In genomic region chr3:109973733-109974132, GRCh38 we compare ENCODE assay signal across 24 cellular contexts.
DNase-seq lines count a peak whose midpoint lies in the region; ATAC-seq, FAIRE-seq and TF ChIP-seq lines count a peak whose summit lies in the region.
"Had no signal": no experiment of that assay in that cellular context is flagged by ENCODE, and none has a peak within 500 bp of the region (broad histone marks: within the 10 kb centered on the region; RNA-seq: fewer than 3 reads in every experiment).

No MANE protein-coding gene starts in this region.

- H3K4me2 ChIP-seq in HepG2 (ENCODE audit: low read depth, low read length): no peak overlapping the region
- H3K4me2 ChIP-seq: BLaER1 treated with 17β-estradiol and CSF1 and Interleukin-3, amounts not matched to agents 10 nM and 100 nM had no signal

- 31% methylated on average over 4 of the region's 4 CpGs for WGBS in liver
- WGBS in HepG2 (ENCODE audit: low lambda C conversion rate): under 1% methylated on average over 4 of the region's 4 CpGs

- intact Hi-C loops in HepG2 (cut with micrococcal nuclease; ENCODE audit: unreplicated experiment): no loop called here

- POLR2A ChIA-PET in HepG2 (lab: Yijun Ruan, JAX): no interaction called here

- TF ChIP-seq CTCF in liver (IDR thresholded peaks at IDR 0.05; ENCODE audit: low read depth, low read length, missing input control) (no peak), HepG2 (CRISPR knock-in tag; IDR thresholded peaks at IDR 0.05) (no peak), fibroblast of villous mesenchyme (IDR thresholded peaks at IDR 0.05; ENCODE audit: insufficient read depth, low read depth, low read length) (no peak)

- H3K36me3 ChIP-seq in liver (ENCODE audit: control insufficient read depth in 4 of 4, insufficient read depth in 3 of 4, low read depth in 1 of 4, low read length in 3 of 4): no peaks in the 10 kb centered on the region
- H3K36me3 ChIP-seq in HepG2 (replicated peaks in 1 of 2; ENCODE audit: control insufficient read depth in 1 of 2, insufficient read depth in 2 of 2, low read length in 2 of 2): no peaks in the 10 kb centered on the region
- H3K36me3 ChIP-seq: BLaER1 treated with 17β-estradiol and CSF1 and Interleukin-3, amounts not matched to agents 10 nM and 100 nM; neutrophil had no signal

- ATAC-seq in HepG2 (no peak), HG02870 (IDR thresholded peaks at IDR 0.05; ENCODE audit: unreplicated experiment) (no peak), HG03520 (IDR thresholded peaks at IDR 0.05; ENCODE audit: unreplicated experiment) (no peak)
- ATAC-seq: activated T-cell treated with anti-CD3 and anti-CD28 coated beads, Interleukin-2, amount 50 U/mL, for 4 hours; left ventricle myocardium superior; psoas muscle had no signal

- FAIRE-seq in HepG2 (lab: Jason Lieb, UNC) (no peak), urothelium cell line (lab: Jason Lieb, UNC) (no peak)
- FAIRE-seq: H1 had no signal

- H3K27ac ChIP-seq in liver (ENCODE audit: low read depth in 1 of 2, low read length in 2 of 2): no peak overlapping the region
- H3K27ac ChIP-seq in HepG2 (ENCODE audit: extremely low read length, insufficient read depth, low read length): no peak overlapping the region
- H3K27ac ChIP-seq: BLaER1 treated with 17β-estradiol and CSF1 and Interleukin-3, amounts not matched to agents 10 nM and 100 nM; neutrophil; psoas muscle had no signal

- H3K9me3 ChIP-seq in liver (ENCODE audit: control insufficient read depth in 4 of 4, low read length in 3 of 4): peaks cover 0 to 3% (median 0%) of the 10 kb centered on the region in 4 donors
- no peaks in the 10 kb centered on the region for H3K9me3 ChIP-seq in HepG2 (ENCODE audit: low read length)
- H3K9me3 ChIP-seq: neutrophil, psoas muscle had no signal

- TF ChIP-seq POLR2A in HepG2 (IDR thresholded peaks at IDR 0.05; ENCODE audit: insufficient read depth in 1 of 2, low read depth in 2 of 2, low read length in 2 of 2): no peak

- H3K4me3 ChIP-seq in liver (ENCODE audit: low read depth in 1 of 3, low read length in 3 of 3) (no peak overlapping the region), HepG2 (replicated peaks in 1 of 3; ENCODE audit: insufficient read depth in 1 of 3, low read depth in 2 of 3, low read length in 3 of 3) (no peak overlapping the region), fibroblast of villous mesenchyme (ENCODE audit: low read depth, low read length) (no peak overlapping the region)
- H3K4me3 ChIP-seq: BLaER1 treated with 17β-estradiol and CSF1 and Interleukin-3, amounts not matched to agents 10 nM and 100 nM; psoas muscle had no signal

- no peaks in the 10 kb centered on the region for H4K20me1 ChIP-seq in HepG2 (ENCODE audit: insufficient read depth, low read length)
- H4K20me1 ChIP-seq: BLaER1 treated with 17β-estradiol and CSF1 and Interleukin-3, amounts not matched to agents 10 nM and 100 nM had no signal

- CTCF ChIA-PET in HepG2 (lab: Yijun Ruan, JAX; ENCODE audit: low intra/inter-chr PET ratio, low total read pairs): no interaction called here

- H3K9ac ChIP-seq in liver (ENCODE audit: low read depth in 1 of 2, low read length in 2 of 2): no peak overlapping the region
- no peak overlapping the region for H3K9ac ChIP-seq in HepG2 (ENCODE audit: insufficient read depth, low read depth, low read length)
- H3K9ac ChIP-seq: BLaER1 treated with 17β-estradiol and CSF1 and Interleukin-3, amounts not matched to agents 10 nM and 100 nM had no signal

- no peak overlapping the region for H2AFZ ChIP-seq in HepG2 (ENCODE audit: low read length)

- BruUV-seq in HepG2 (replicated peaks; lab: Mats Ljungman, UMichigan): no TSS peak

- H3K27me3 ChIP-seq in liver (ENCODE audit: control insufficient read depth in 4 of 4, insufficient read depth in 4 of 4, low read length in 3 of 4): no peaks in the 10 kb centered on the region
- no peaks in the 10 kb centered on the region for H3K27me3 ChIP-seq in HepG2 (ENCODE audit: control insufficient read depth in 1 of 2, insufficient read depth in 2 of 2, low read length in 2 of 2)
- H3K27me3 ChIP-seq: BLaER1 treated with 17β-estradiol and CSF1 and Interleukin-3, amounts not matched to agents 10 nM and 100 nM; neutrophil had no signal

- no peaks in the 10 kb centered on the region for H3K4me1 ChIP-seq in liver (ENCODE audit: control insufficient read depth in 4 of 4, insufficient read depth in 4 of 4, low read length in 3 of 4)
- no peaks in the 10 kb centered on the region for H3K4me1 ChIP-seq in HepG2 (ENCODE audit: insufficient read depth, low read length)
- H3K4me1 ChIP-seq: BLaER1 treated with 17β-estradiol and CSF1 and Interleukin-3, amounts not matched to agents 10 nM and 100 nM; psoas muscle had no signal

- no peak for TF ChIP-seq RAD21 in liver (IDR thresholded peaks at IDR 0.05)
- TF ChIP-seq RAD21 in HepG2 (CRISPR knock-in tag; IDR thresholded peaks at IDR 0.05): no peak

- DNase-seq in HepG2 (ENCODE audit: low spot score): no peak
- DNase-seq in astrocyte of the hippocampus (ENCODE audit: low read depth, low spot score): peak; percentile 46
- peak; percentile 5 for DNase-seq in fibroblast of villous mesenchyme (ENCODE audit: low read depth)
- peak; percentile 10 for DNase-seq in urothelium cell line (ENCODE audit: low spot score)
- no peak for DNase-seq in amniotic stem cell (lab: John Stamatoyannopoulos, UW)
- DNase-seq: activated naive CD4-positive, alpha-beta T cell; activated T-cell treated with anti-CD3 and anti-CD28 coated beads, Interleukin-2, amount 50 U/mL, for 4 hours; amygdala; cerebellar nuclear complex; effector CD8-positive, alpha-beta T cell; Karpas-422; left ventricle myocardium superior; NCI-H1048; NCI-H187; NCI-H774; psoas muscle; SHP77 treated with DMSO at 0.1 percent for 48 hours; substantia nigra had no signal

- TF ChIP-seq EP300 in HepG2 (IDR thresholded peaks at IDR 0.05; ENCODE audit: low read depth in 2 of 2, low read length in 2 of 2) (no peak), HepG2 (CRISPR knock-in tag; IDR thresholded peaks at IDR 0.05; ENCODE audit: borderline replicate concordance) (no peak)

- no peaks in the 10 kb centered on the region for H3K79me2 ChIP-seq in HepG2 (ENCODE audit: insufficient read depth, low read length)

- in situ Hi-C loops in HepG2 (cut with HindIII; ENCODE audit: extremely low pct_ligation_motif_present, low pct_unique_long_range_greater_than_20kb): no loop called here

TF ChIP-seq in liver, 16 proteins besides CTCF, POLR2A, EP300 and RAD21:
- TF ChIP-seq YY1 (IDR thresholded peaks at IDR 0.05): no peak
- TF ChIP-seq NR2F2 (IDR thresholded peaks at IDR 0.05): no peak
- TF ChIP-seq SP1 (IDR thresholded peaks at IDR 0.05): no peak
- peak; percentile 32 for TF ChIP-seq REST (IDR thresholded peaks at IDR 0.05)
- no peak for TF ChIP-seq EGR1 (IDR thresholded peaks at IDR 0.05; ENCODE audit: low read depth in 2 of 2)
TF ChIP-seq in liver: peak in this region for 1.

TF ChIP-seq in HepG2, 621 proteins besides CTCF, POLR2A, EP300 and RAD21:
- peak in 1 of 2 experiments; percentile 86; a peak in 3 of 4 replicates for TF ChIP-seq REST (IDR thresholded peaks at IDR 0.05; ENCODE audit: borderline replicate concordance in 1 of 2, low read depth in 1 of 2, low read length in 2 of 2)
- no peak for TF ChIP-seq ZNF138 (CRISPR knock-in tag; IDR thresholded peaks at IDR 0.05; ENCODE audit: low read depth)

Comparison
In these comparisons a context has a peak if more than half of its experiments do, and no peak if none do; other contexts are left out.
1. DNase-seq: peak in astrocyte of the hippocampus (single experiment), fibroblast of villous mesenchyme (single experiment) and urothelium cell line (single experiment); none in HepG2 (single experiment) and amniotic stem cell (single experiment).